31 cellular contexts compared by ENCODE assay signal in the genomic region with DNA sequence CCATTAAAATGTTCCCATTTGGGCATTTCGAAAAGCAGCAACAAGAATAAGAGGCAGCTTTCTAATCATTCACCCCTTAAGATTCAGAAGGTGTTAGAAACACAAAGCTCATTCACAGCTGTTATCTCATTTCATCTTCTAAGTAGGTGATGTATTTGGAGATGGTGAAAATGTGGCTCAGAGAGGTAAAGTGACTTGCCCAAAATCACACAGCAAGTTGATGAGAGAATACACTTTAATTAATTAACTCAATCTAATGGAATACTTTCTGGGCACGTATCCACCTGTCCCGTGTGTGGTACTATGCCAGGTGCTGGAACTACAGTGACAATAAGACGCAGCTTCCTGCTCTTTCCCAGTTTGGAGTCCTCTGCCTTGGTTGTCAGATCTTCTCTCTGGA.
"Had no signal": no experiment of that assay in that cellular context is flagged by ENCODE, and none has a peak within 500 bp of the region (broad histone marks: within the 10 kb centered on the region; RNA-seq: fewer than 3 reads in every experiment).

No MANE protein-coding gene starts in this region.

- H3K4me3 ChIP-seq: adrenal gland, body of pancreas, esophagus muscularis mucosa, gastrocnemius medialis, heart left ventricle had no signal

- H3K27ac ChIP-seq: adrenal gland, body of pancreas, esophagus muscularis mucosa, foreskin keratinocyte, gastrocnemius medialis, heart left ventricle had no signal

- H3K9me3 Mint-ChIP-seq: activated CD4-positive, alpha-beta memory T cell treated with anti-CD3 and anti-CD28 coated beads, Interleukin-2, amount 10 ng/mL, durations not matched to agents 7 days and 5 days; activated CD4-positive, alpha-beta T cell treated with anti-CD3 and anti-CD28 coated beads, Interleukin-2, amount 10 ng/mL, durations not matched to agents 7 days and 5 days; activated naive CD4-positive, alpha-beta T cell treated with anti-CD3 and anti-CD28 coated beads for 36 hours; activated naive CD4-positive, alpha-beta T cell treated with anti-CD3 and anti-CD28 coated beads, Interleukin-2, amount 50 U/mL, for 24 hours; activated naive CD8-positive, alpha-beta T cell treated with anti-CD3 and anti-CD28 coated beads for 36 hours; activated naive CD8-positive, alpha-beta T cell treated with anti-CD3 and anti-CD28 coated beads, Interleukin-2, amount 50 U/mL, for 24 hours; activated T-cell treated with anti-CD3 and anti-CD28 coated beads, Interleukin-2, amount 50 U/mL, for 24 hours; activated T-cell treated with anti-CD3 and anti-CD28 coated beads, Interleukin-2, amount 50 U/mL, for 72 hours; effector memory CD8-positive, alpha-beta T cell; WTC11 had no signal

- FAIRE-seq: colon had no signal

- H3K4me3 Mint-ChIP-seq: activated CD4-positive, alpha-beta memory T cell treated with anti-CD3 and anti-CD28 coated beads, Interleukin-2, amount 10 ng/mL, durations not matched to agents 7 days and 5 days; activated CD4-positive, alpha-beta T cell treated with anti-CD3 and anti-CD28 coated beads, Interleukin-2, amount 10 ng/mL, durations not matched to agents 7 days and 5 days; activated naive CD4-positive, alpha-beta T cell treated with anti-CD3 and anti-CD28 coated beads for 36 hours; activated naive CD4-positive, alpha-beta T cell treated with anti-CD3 and anti-CD28 coated beads, Interleukin-2, amount 50 U/mL, for 24 hours; activated naive CD8-positive, alpha-beta T cell treated with anti-CD3 and anti-CD28 coated beads for 36 hours; activated naive CD8-positive, alpha-beta T cell treated with anti-CD3 and anti-CD28 coated beads, Interleukin-2, amount 50 U/mL, for 24 hours; activated T-cell treated with anti-CD3 and anti-CD28 coated beads, Interleukin-2, amount 50 U/mL, for 24 hours; activated T-cell treated with anti-CD3 and anti-CD28 coated beads, Interleukin-2, amount 50 U/mL, for 72 hours; effector memory CD8-positive, alpha-beta T cell; WTC11 had no signal

- DNase-seq: activated CD4-positive, alpha-beta memory T cell treated with anti-CD3 and anti-CD28 coated beads, Interleukin-2, amount 10 ng/mL, durations not matched to agents 7 days and 5 days; activated CD4-positive, alpha-beta T cell treated with anti-CD3 and anti-CD28 coated beads for 1 hour; activated CD4-positive, alpha-beta T cell treated with anti-CD3 and anti-CD28 coated beads for 4 hours; activated CD4-positive, alpha-beta T cell treated with anti-CD3 and anti-CD28 coated beads, Interleukin-2, amount 10 ng/mL, durations not matched to agents 7 days and 5 days; activated CD4-positive, alpha-beta T cell treated with anti-CD3 and anti-CD28 coated beads, Interleukin-2, amount 50 U/mL, for 4 hours; activated CD8-positive, alpha-beta memory T cell treated with anti-CD3 and anti-CD28 coated beads, Interleukin-2, amount 50 U/mL, for 48 hours; activated naive CD4-positive, alpha-beta T cell treated with anti-CD3 and anti-CD28 coated beads for 36 hours; activated naive CD8-positive, alpha-beta T cell treated with anti-CD3 and anti-CD28 coated beads for 36 hours; activated naive CD8-positive, alpha-beta T cell treated with anti-CD3 and anti-CD28 coated beads, Interleukin-2, amount 50 U/mL, for 24 hours; activated T-cell treated with anti-CD3 and anti-CD28 coated beads for 4 hours; activated T-cell treated with anti-CD3 and anti-CD28 coated beads, Interleukin-2, amount 50 U/mL, for 24 hours; activated T-cell treated with anti-CD3 and anti-CD28 coated beads, Interleukin-2, amount 50 U/mL, for 72 hours; adrenal gland; amygdala; aorta; body of pancreas; caudate nucleus; cortex of kidney; dermis blood vessel endothelial cell; effector CD4-positive, alpha-beta T cell; effector memory CD8-positive, alpha-beta T cell; erythroblast; foreskin keratinocyte; gastrocnemius medialis; glutamatergic neuron; heart left ventricle; T-helper 2 cell had no signal

- H3K9me3 ChIP-seq: adrenal gland, body of pancreas, esophagus muscularis mucosa, gastrocnemius medialis, heart left ventricle had no signal

- H3K36me3 ChIP-seq: adrenal gland, esophagus muscularis mucosa, gastrocnemius medialis, heart left ventricle had no signal

- H3K27me3 ChIP-seq: adrenal gland, body of pancreas, gastrocnemius medialis had no signal

- H3K27ac Mint-ChIP-seq: activated CD4-positive, alpha-beta memory T cell treated with anti-CD3 and anti-CD28 coated beads, Interleukin-2, amount 10 ng/mL, durations not matched to agents 7 days and 5 days; activated CD4-positive, alpha-beta T cell treated with anti-CD3 and anti-CD28 coated beads, Interleukin-2, amount 10 ng/mL, durations not matched to agents 7 days and 5 days; activated naive CD4-positive, alpha-beta T cell treated with anti-CD3 and anti-CD28 coated beads for 36 hours; activated naive CD4-positive, alpha-beta T cell treated with anti-CD3 and anti-CD28 coated beads, Interleukin-2, amount 50 U/mL, for 24 hours; activated naive CD8-positive, alpha-beta T cell treated with anti-CD3 and anti-CD28 coated beads for 36 hours; activated naive CD8-positive, alpha-beta T cell treated with anti-CD3 and anti-CD28 coated beads, Interleukin-2, amount 50 U/mL, for 24 hours; activated T-cell treated with anti-CD3 and anti-CD28 coated beads, Interleukin-2, amount 50 U/mL, for 24 hours; activated T-cell treated with anti-CD3 and anti-CD28 coated beads, Interleukin-2, amount 50 U/mL, for 72 hours; effector memory CD8-positive, alpha-beta T cell; WTC11 had no signal

- H3K4me1 Mint-ChIP-seq: activated CD4-positive, alpha-beta memory T cell treated with anti-CD3 and anti-CD28 coated beads, Interleukin-2, amount 10 ng/mL, durations not matched to agents 7 days and 5 days; activated CD4-positive, alpha-beta T cell treated with anti-CD3 and anti-CD28 coated beads, Interleukin-2, amount 10 ng/mL, durations not matched to agents 7 days and 5 days; activated naive CD4-positive, alpha-beta T cell treated with anti-CD3 and anti-CD28 coated beads, Interleukin-2, amount 50 U/mL, for 24 hours; activated naive CD8-positive, alpha-beta T cell treated with anti-CD3 and anti-CD28 coated beads for 36 hours; activated naive CD8-positive, alpha-beta T cell treated with anti-CD3 and anti-CD28 coated beads, Interleukin-2, amount 50 U/mL, for 24 hours had no signal

- H3K4me1 ChIP-seq: adrenal gland, body of pancreas, esophagus muscularis mucosa, foreskin keratinocyte, gastrocnemius medialis, heart left ventricle had no signal

- H3K27me3 Mint-ChIP-seq: activated naive CD8-positive, alpha-beta T cell treated with anti-CD3 and anti-CD28 coated beads for 36 hours had no signal

- ATAC-seq: activated naive CD8-positive, alpha-beta T cell treated with anti-CD3 and anti-CD28 coated beads, Interleukin-2, amount 50 U/mL, for 24 hours; activated T-cell treated with anti-CD3 and anti-CD28 coated beads, Interleukin-2, amount 50 U/mL, for 72 hours; body of pancreas; effector memory CD8-positive, alpha-beta T cell; foreskin keratinocyte; gastrocnemius medialis; heart left ventricle; WTC11 had no signal
